In the genomic region with DNA sequence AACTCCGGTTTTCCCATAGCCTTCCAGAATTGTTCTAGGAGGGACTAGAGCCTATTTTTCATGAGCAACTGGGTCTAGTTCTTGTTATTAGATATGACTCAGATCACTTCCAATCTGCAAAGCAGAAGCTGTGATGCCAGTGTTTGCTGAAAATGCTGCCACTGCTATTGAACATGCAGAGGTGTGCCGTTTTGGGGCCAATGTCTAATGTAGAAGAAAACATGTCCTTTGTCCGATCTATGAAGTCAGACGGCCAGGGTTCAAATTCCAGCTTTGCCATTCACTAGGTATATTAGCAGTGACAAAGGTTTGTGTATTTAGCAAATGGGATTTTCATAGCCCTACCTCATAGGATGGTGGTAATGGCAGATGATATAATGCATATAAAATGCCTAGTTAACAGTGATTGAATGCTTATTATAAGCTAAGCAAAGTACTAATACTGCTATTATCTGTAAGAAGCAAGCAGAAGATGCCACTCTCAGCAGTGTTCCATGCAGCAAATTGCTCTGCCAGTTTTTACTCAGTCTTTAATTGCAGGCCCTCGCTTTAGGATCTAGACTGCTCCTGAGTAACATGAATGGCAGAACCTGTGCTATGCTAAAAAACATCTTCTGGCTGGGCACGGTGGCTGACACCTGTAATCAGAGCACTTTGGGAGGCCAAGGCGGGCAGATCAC, we compare ENCODE assay signal across 1 cellular context.
A peak's percentile ranks its signal among the peaks of the same experiment; 100 is the strongest.
TF ChIP-seq lines count a peak whose summit lies in the region.

No MANE protein-coding gene starts in this region.

TF ChIP-seq in HepG2, 621 proteins besides CTCF, POLR2A, EP300 and RAD21 (continued from another document and continues in another):
- no peak for TF ChIP-seq SRSF4 (IDR thresholded peaks at IDR 0.05; ENCODE audit: low read depth, low read length, poor library complexity, severe bottlenecking)
- 0 out of 2 replicates have a peak, but pooled peaks have one; percentile 21 for TF ChIP-seq SPEN (CRISPR knock-in tag; IDR thresholded peaks at IDR 0.05; ENCODE audit: low read depth)
- TF ChIP-seq, protein P1, sequence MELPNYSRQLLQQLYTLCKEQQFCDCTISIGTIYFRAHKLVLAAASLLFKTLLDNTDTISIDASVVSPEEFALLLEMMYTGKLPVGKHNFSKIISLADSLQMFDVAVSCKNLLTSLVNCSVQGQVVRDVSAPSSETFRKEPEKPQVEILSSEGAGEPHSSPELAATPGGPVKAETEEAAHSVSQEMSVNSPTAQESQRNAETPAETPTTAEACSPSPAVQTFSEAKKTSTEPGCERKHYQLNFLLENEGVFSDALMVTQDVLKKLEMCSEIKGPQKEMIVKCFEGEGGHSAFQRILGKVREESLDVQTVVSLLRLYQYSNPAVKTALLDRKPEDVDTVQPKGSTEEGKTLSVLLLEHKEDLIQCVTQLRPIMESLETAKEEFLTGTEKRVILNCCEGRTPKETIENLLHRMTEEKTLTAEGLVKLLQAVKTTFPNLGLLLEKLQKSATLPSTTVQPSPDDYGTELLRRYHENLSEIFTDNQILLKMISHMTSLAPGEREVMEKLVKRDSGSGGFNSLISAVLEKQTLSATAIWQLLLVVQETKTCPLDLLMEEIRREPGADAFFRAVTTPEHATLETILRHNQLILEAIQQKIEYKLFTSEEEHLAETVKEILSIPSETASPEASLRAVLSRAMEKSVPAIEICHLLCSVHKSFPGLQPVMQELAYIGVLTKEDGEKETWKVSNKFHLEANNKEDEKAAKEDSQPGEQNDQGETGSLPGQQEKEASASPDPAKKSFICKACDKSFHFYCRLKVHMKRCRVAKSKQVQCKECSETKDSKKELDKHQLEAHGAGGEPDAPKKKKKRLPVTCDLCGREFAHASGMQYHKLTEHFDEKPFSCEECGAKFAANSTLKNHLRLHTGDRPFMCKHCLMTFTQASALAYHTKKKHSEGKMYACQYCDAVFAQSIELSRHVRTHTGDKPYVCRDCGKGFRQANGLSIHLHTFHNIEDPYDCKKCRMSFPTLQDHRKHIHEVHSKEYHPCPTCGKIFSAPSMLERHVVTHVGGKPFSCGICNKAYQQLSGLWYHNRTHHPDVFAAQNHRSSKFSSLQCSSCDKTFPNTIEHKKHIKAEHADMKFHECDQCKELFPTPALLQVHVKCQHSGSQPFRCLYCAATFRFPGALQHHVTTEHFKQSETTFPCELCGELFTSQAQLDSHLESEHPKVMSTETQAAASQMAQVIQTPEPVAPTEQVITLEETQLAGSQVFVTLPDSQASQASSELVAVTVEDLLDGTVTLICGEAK (IDR thresholded peaks at IDR 0.05): no peak
- TF ChIP-seq, protein P1 (CRISPR knock-in tag; IDR thresholded peaks at IDR 0.05): no peak
- TF ChIP-seq, protein P2, sequence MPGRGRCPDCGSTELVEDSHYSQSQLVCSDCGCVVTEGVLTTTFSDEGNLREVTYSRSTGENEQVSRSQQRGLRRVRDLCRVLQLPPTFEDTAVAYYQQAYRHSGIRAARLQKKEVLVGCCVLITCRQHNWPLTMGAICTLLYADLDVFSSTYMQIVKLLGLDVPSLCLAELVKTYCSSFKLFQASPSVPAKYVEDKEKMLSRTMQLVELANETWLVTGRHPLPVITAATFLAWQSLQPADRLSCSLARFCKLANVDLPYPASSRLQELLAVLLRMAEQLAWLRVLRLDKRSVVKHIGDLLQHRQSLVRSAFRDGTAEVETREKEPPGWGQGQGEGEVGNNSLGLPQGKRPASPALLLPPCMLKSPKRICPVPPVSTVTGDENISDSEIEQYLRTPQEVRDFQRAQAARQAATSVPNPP (CRISPR knock-in tag; IDR thresholded peaks at IDR 0.05): 0 out of 2 replicates have a peak, but pooled peaks have one; percentile 38
- TF ChIP-seq SIX1 (CRISPR knock-in tag; IDR thresholded peaks at IDR 0.05; ENCODE audit: borderline replicate concordance): peak; percentile 75; the same call in 1 of the 2 replicates
- TF ChIP-seq, protein P3, sequence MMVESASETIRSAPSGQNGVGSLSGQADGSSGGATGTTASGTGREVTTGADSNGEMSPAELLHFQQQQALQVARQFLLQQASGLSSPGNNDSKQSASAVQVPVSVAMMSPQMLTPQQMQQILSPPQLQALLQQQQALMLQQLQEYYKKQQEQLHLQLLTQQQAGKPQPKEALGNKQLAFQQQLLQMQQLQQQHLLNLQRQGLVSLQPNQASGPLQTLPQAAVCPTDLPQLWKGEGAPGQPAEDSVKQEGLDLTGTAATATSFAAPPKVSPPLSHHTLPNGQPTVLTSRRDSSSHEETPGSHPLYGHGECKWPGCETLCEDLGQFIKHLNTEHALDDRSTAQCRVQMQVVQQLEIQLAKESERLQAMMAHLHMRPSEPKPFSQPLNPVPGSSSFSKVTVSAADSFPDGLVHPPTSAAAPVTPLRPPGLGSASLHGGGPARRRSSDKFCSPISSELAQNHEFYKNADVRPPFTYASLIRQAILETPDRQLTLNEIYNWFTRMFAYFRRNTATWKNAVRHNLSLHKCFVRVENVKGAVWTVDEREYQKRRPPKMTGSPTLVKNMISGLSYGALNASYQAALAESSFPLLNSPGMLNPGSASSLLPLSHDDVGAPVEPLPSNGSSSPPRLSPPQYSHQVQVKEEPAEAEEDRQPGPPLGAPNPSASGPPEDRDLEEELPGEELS (CRISPR knock-in tag; IDR thresholded peaks at IDR 0.05): peak; percentile 93
- no peak for TF ChIP-seq PRPF4 (IDR thresholded peaks at IDR 0.05; ENCODE audit: low read depth, low read length, poor library complexity, severe bottlenecking)
- TF ChIP-seq NBN (conservative IDR thresholded peaks at IDR 0.05): no peak
- TF ChIP-seq, protein P4, sequence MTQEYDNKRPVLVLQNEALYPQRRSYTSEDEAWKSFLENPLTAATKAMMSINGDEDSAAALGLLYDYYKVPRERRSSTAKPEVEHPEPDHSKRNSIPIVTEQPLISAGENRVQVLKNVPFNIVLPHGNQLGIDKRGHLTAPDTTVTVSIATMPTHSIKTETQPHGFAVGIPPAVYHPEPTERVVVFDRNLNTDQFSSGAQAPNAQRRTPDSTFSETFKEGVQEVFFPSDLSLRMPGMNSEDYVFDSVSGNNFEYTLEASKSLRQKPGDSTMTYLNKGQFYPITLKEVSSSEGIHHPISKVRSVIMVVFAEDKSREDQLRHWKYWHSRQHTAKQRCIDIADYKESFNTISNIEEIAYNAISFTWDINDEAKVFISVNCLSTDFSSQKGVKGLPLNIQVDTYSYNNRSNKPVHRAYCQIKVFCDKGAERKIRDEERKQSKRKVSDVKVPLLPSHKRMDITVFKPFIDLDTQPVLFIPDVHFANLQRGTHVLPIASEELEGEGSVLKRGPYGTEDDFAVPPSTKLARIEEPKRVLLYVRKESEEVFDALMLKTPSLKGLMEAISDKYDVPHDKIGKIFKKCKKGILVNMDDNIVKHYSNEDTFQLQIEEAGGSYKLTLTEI (CRISPR knock-in tag; conservative IDR thresholded peaks at IDR 0.05): no peak
- no peak for TF ChIP-seq SIX4 (CRISPR knock-in tag; IDR thresholded peaks at IDR 0.05)
- no peak for TF ChIP-seq REXO4 (CRISPR knock-in tag; IDR thresholded peaks at IDR 0.05; ENCODE audit: borderline replicate concordance)
- no peak for TF ChIP-seq ZNF510 (CRISPR knock-in tag; IDR thresholded peaks at IDR 0.05; ENCODE audit: low read depth)
- TF ChIP-seq RNF2 (conservative IDR thresholded peaks at IDR 0.05; ENCODE audit: low read depth): no peak
- TF ChIP-seq ZNF430 (CRISPR knock-in tag; IDR thresholded peaks at IDR 0.05): peak; percentile 88
- TF ChIP-seq ARNT2 (CRISPR knock-in tag; IDR thresholded peaks at IDR 0.05; ENCODE audit: low read depth): 0 out of 2 replicates have a peak, but pooled peaks have one; percentile 54
- no peak for TF ChIP-seq ZNF282 (IDR thresholded peaks at IDR 0.05; ENCODE audit: partially characterized antibody)
- TF ChIP-seq ZNF720 (CRISPR knock-in tag; IDR thresholded peaks at IDR 0.05): no peak
- TF ChIP-seq STAT6 (CRISPR knock-in tag; IDR thresholded peaks at IDR 0.05; ENCODE audit: borderline replicate concordance): no peak; the same call in 1 of the 2 replicates
- TF ChIP-seq ZNF672 (CRISPR knock-in tag; IDR thresholded peaks at IDR 0.05): no peak
- no peak for TF ChIP-seq GABPA (IDR thresholded peaks at IDR 0.05; ENCODE audit: low read depth, low read length)
- peak; percentile 48; the same call in 1 of the 2 replicates for TF ChIP-seq GABPA (CRISPR knock-in tag; IDR thresholded peaks at IDR 0.05; ENCODE audit: low read depth)
- no peak for TF ChIP-seq CEBPZ (IDR thresholded peaks at IDR 0.05; ENCODE audit: low read length)
